In the genomic region with DNA sequence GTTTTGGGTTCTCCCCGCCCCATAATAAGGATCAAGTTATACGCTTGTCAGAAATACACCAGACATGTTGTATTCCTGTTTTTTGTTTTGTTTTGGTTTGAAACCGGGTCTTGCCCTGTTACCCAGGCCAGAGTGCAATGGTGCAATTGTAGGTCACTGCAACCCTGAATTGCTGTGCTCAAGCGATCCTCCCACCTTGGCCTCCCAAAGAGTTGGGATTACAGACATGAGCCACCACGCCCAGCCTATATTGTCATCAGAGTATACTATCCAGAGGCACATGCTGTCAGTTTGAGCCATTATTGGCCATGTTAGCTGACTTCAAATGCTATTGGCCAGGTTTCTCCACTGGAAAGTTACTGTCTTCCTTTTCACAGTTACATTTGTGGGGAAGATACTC, we compare ENCODE assay signal across 15 cellular contexts. TPM values are rescaled to one million over a fixed set of nuclear protein-coding genes. Genes with fewer than 3 reads are reported as not detected.
DNase-seq lines count a peak whose midpoint lies in the region; ATAC-seq and TF ChIP-seq lines count a peak whose summit lies in the region.
"Had no signal": no experiment of that assay in that cellular context is flagged by ENCODE, and none has a peak within 500 bp of the region (broad histone marks: within the 10 kb centered on the region; RNA-seq: fewer than 3 reads in every experiment).

No MANE protein-coding gene starts in this region.

- H3K4me3 ChIP-seq in IMR-90 (ENCODE audit: insufficient read depth, low read depth, low read length), result no peak overlapping the region
- H3K4me3 ChIP-seq in esophagus muscularis mucosa, result no peak overlapping the region
- no peak overlapping the region for H3K4me3 ChIP-seq in skeletal muscle satellite cell (ENCODE audit: low read length)

- POLR2A ChIA-PET in IMR-90 (lab: Charles Lee; ENCODE audit: unreplicated experiment), result no interaction called here

- in situ Hi-C loops in IMR-90 (cut with MboI; ENCODE audit: low sequenced_read_pairs), result no loop called here

- CTCF ChIA-PET in IMR-90 (lab: Yijun Ruan, JAX), result no interaction called here

- H3K4ac ChIP-seq in IMR-90 (ENCODE audit: low read depth, low read length), result no peak overlapping the region

- no peak overlapping the region for H2BK20ac ChIP-seq in IMR-90 (ENCODE audit: low read depth, low read length)

- peak overlapping the region in 2 of 6 donors; percentile 49 to 56 for H3K27ac Mint-ChIP-seq in immature natural killer cell
- H3K27ac Mint-ChIP-seq in effector memory CD8-positive, alpha-beta T cell, result no peak overlapping the region
- H3K27ac Mint-ChIP-seq: activated T-helper 1 cell treated with anti-CD3 and anti-CD28 coated beads, Interleukin-12 subunit alpha, Interleukin-12 subunit beta, Interleukin-2, Interleukin-4 antibody, amounts not matched to agents 30 ng/mL and 10 ng/mL and 1 ng/mL, durations not matched to agents 14 hours and 24 hours and 36 hours had no signal

- H3K4me3 Mint-ChIP-seq in immature natural killer cell, result peak overlapping the region in 1 of 5 donors; percentile 14
- peak overlapping the region in 1 of 2 donors; percentile 10 for H3K4me3 Mint-ChIP-seq in effector memory CD8-positive, alpha-beta T cell
- H3K4me3 Mint-ChIP-seq: activated T-helper 1 cell treated with anti-CD3 and anti-CD28 coated beads, Interleukin-12 subunit alpha, Interleukin-12 subunit beta, Interleukin-2, Interleukin-4 antibody, amounts not matched to agents 30 ng/mL and 10 ng/mL and 1 ng/mL, durations not matched to agents 14 hours and 24 hours and 36 hours had no signal

- H4K20me1 ChIP-seq in IMR-90 (ENCODE audit: insufficient read depth, low read length), result peaks cover 92% of the 10 kb centered on the region

- H3K14ac ChIP-seq in IMR-90 (replicated peaks; ENCODE audit: low read depth, low read length), result no peak overlapping the region

- H2BK15ac ChIP-seq in IMR-90 (ENCODE audit: low read depth, low read length), result no peak overlapping the region

- H3K36me3 ChIP-seq in IMR-90 (ENCODE audit: control insufficient read depth, insufficient read depth, low read length) (peaks cover 16% of the 10 kb centered on the region), esophagus muscularis mucosa (peaks cover 0 to 22% (median 17%) of the 10 kb centered on the region in 4 donors), skeletal muscle satellite cell (ENCODE audit: insufficient read depth, low read length) (peaks cover 54% of the 10 kb centered on the region)

- H3K9ac ChIP-seq in IMR-90 (ENCODE audit: low read depth, low read length) (no peak overlapping the region), skeletal muscle satellite cell (ENCODE audit: low read depth, low read length) (no peak overlapping the region)
- H3K9ac ChIP-seq: KMS-11 had no signal

- no peak for TF ChIP-seq EP300 in esophagus muscularis mucosa (IDR thresholded peaks at IDR 0.05)

- no peak for TF ChIP-seq CTCF in IMR-90 (conservative IDR thresholded peaks at IDR 0.05; ENCODE audit: low read depth, low read length)
- no peak for TF ChIP-seq CTCF in esophagus muscularis mucosa (IDR thresholded peaks at IDR 0.05)

- no peak overlapping the region for H2AFZ ChIP-seq in IMR-90 (replicated peaks; ENCODE audit: low read length, poor library complexity)

- H3K27me3 ChIP-seq in IMR-90 (ENCODE audit: control insufficient read depth, insufficient read depth, low read length), result no peaks in the 10 kb centered on the region
- H3K27me3 ChIP-seq in esophagus muscularis mucosa, result no peaks in the 10 kb centered on the region
- no peaks in the 10 kb centered on the region for H3K27me3 ChIP-seq in skeletal muscle satellite cell (ENCODE audit: control insufficient read depth, insufficient read depth, low read length)
- H3K27me3 ChIP-seq: BE2C had no signal

- H3K18ac ChIP-seq in IMR-90 (ENCODE audit: low read depth, low read length), result no peak overlapping the region

- H3K56ac ChIP-seq in IMR-90 (ENCODE audit: extremely low read depth, insufficient read depth, low read length), result no peak overlapping the region

- intact Hi-C loops in IMR-90 (cut with micrococcal nuclease) (no loop called here), esophagus muscularis mucosa (cut with DNase I) (no loop called here)

- H4K8ac ChIP-seq in IMR-90 (ENCODE audit: low read depth in 2 of 2, low read length in 2 of 2), result no peak overlapping the region

- peaks cover 0 to 2% (median 0%) of the 10 kb centered on the region in 3 donors for H3K27me3 Mint-ChIP-seq in immature natural killer cell (ENCODE audit: low read depth in 3 of 3)
- no peaks in the 10 kb centered on the region for H3K27me3 Mint-ChIP-seq in effector memory CD8-positive, alpha-beta T cell
- H3K27me3 Mint-ChIP-seq: naive B cell had no signal

- H3K79me1 ChIP-seq in IMR-90 (ENCODE audit: low read depth in 1 of 2, low read length in 2 of 2), result peaks cover 6 to 71% of the 10 kb centered on the region in 2 experiments; a peak in 3 of 4 replicates

- H3K23ac ChIP-seq in IMR-90 (ENCODE audit: low read depth, low read length), result 0 out of 2 replicates have a peak overlapping the region, but pooled peaks have one; percentile 24

- no TSS peak for BruUV-seq in IMR-90 (replicated peaks; lab: Mats Ljungman, UMichigan)

- H3K36me3 Mint-ChIP-seq in immature natural killer cell, result peaks cover 0 to 8% (median 2%) of the 10 kb centered on the region in 3 donors
- H3K36me3 Mint-ChIP-seq in effector memory CD8-positive, alpha-beta T cell (ENCODE audit: insufficient read depth), result peaks cover 52% of the 10 kb centered on the region

- H3K27ac ChIP-seq in IMR-90 (ENCODE audit: insufficient read depth, low read length) (peak overlapping the region; percentile 15; the same call in 1 of the 2 replicates), esophagus muscularis mucosa (replicated peaks in 1 of 4) (peak overlapping the region in 3 of 4 donors; percentile 6 to 56 (median 55))
- H3K27ac ChIP-seq: KMS-11 had no signal

- H3K9me3 ChIP-seq in IMR-90 (ENCODE audit: control insufficient read depth, insufficient read depth, low read length) (no peaks in the 10 kb centered on the region), esophagus muscularis mucosa (no peaks in the 10 kb centered on the region), skeletal muscle satellite cell (replicated peaks; ENCODE audit: low read length) (no peaks in the 10 kb centered on the region)
- H3K9me3 ChIP-seq: BE2C, thoracic aorta had no signal

- H3K4me1 Mint-ChIP-seq in immature natural killer cell, result peaks cover 60 to 88% of the 10 kb centered on the region in 2 donors
- peaks cover 41 to 64% of the 10 kb centered on the region in 2 donors for H3K4me1 Mint-ChIP-seq in effector memory CD8-positive, alpha-beta T cell (ENCODE audit: low read depth in 2 of 2)

- H2BK5ac ChIP-seq in IMR-90 (ENCODE audit: low read depth, low read length, poor library complexity, severe bottlenecking), result no peak overlapping the region

- H2AK5ac ChIP-seq in IMR-90 (ENCODE audit: low read depth, low read length), result no peak overlapping the region

- no peaks in the 10 kb centered on the region for H3K9me3 Mint-ChIP-seq in immature natural killer cell
- H3K9me3 Mint-ChIP-seq in effector memory CD8-positive, alpha-beta T cell, result no peaks in the 10 kb centered on the region
- H3K9me3 Mint-ChIP-seq: activated T-helper 1 cell treated with anti-CD3 and anti-CD28 coated beads, Interleukin-12 subunit alpha, Interleukin-12 subunit beta, Interleukin-2, Interleukin-4 antibody, amounts not matched to agents 30 ng/mL and 10 ng/mL and 1 ng/mL, durations not matched to agents 14 hours and 24 hours and 36 hours; naive B cell had no signal

- H3K4me2 ChIP-seq in IMR-90 (ENCODE audit: low read depth, low read length), result no peak overlapping the region
- peak overlapping the region; percentile 57 for H3K4me2 ChIP-seq in skeletal muscle satellite cell (ENCODE audit: low read length)
- H3K4me2 ChIP-seq: KMS-11 had no signal

- ATAC-seq in IMR-90 (ENCODE audit: low read depth), result no peak
- no peak for ATAC-seq in effector memory CD8-positive, alpha-beta T cell (replicated peaks)

- TF ChIP-seq POLR2A in IMR-90 (IDR thresholded peaks at IDR 0.05; ENCODE audit: low read depth, low read length) (no peak), esophagus muscularis mucosa (IDR thresholded peaks at IDR 0.05; ENCODE audit: low read depth) (no peak)

- WGBS in IMR-90 (ENCODE audit: extremely low coverage in 2 of 2, insufficient read length in 1 of 2), 2 experiments, result 100% methylated on average over 1 of the region's 5 CpGs; no CpG with 5 or more reads in 1 of the 2 experiments
- WGBS in esophagus muscularis mucosa, result 79% methylated on average over 5 of the region's 5 CpGs

- DNase-seq in IMR-90, result no peak
- no peak for DNase-seq in esophagus muscularis mucosa (ENCODE audit: extremely low spot score)
- no peak for DNase-seq in immature natural killer cell
- no peak for DNase-seq in effector memory CD8-positive, alpha-beta T cell
- DNase-seq: activated CD4-positive, alpha-beta T cell treated with anti-CD3 and anti-CD28 coated beads, Interleukin-2, amount 50 U/mL, for 4 hours; BE2C; DMS53; foreskin melanocyte; naive B cell; NCI-H1417; stimulated activated CD4-positive, alpha-beta T cell treated with anti-CD3 and anti-CD28 coated beads, Interleukin-2, amount 100 ng/mL, for 24 hours had no signal

- no peak overlapping the region for H2AK9ac ChIP-seq in IMR-90 (replicated peaks; ENCODE audit: low read depth, low read length, poor library complexity)

- H4K91ac ChIP-seq in IMR-90 (ENCODE audit: insufficient read depth, low read depth, low read length), result no peak overlapping the region

- no peak overlapping the region for H2BK120ac ChIP-seq in IMR-90 (ENCODE audit: low read depth, low read length)

- no peak overlapping the region for H4K5ac ChIP-seq in IMR-90 (ENCODE audit: low read depth, low read length)

- peaks cover 16% of the 10 kb centered on the region for H3K4me1 ChIP-seq in IMR-90 (ENCODE audit: control insufficient read depth, insufficient read depth, low read length)
- H3K4me1 ChIP-seq in esophagus muscularis mucosa, result peaks cover 47 to 95% (median 90%) of the 10 kb centered on the region in 4 donors
- H3K4me1 ChIP-seq in skeletal muscle satellite cell (ENCODE audit: control insufficient read depth, insufficient read depth, low read length), result peaks cover 29% of the 10 kb centered on the region
- H3K4me1 ChIP-seq: BE2C had no signal

- dilution Hi-C loops in IMR-90 (cut with HindIII; ENCODE audit: low sequenced_read_pairs, unreplicated experiment), result no loop called here

- H3K9me1 ChIP-seq in IMR-90 (ENCODE audit: insufficient read depth, low read length), result peaks cover 12% of the 10 kb centered on the region

- no peak for TF ChIP-seq RAD21 in IMR-90 (IDR thresholded peaks at IDR 0.05; ENCODE audit: low read length)

RNA-seq across cellular contexts. Expression of a gene that starts 9.8 kb away (rescaled TPM):
- total RNA-seq in IMR-90 (2012; rRNA removed), result 18.5 and 26.1 TPM in 2 replicates
- 36.6 and 41.2 TPM in 2 replicates for polyA plus RNA-seq in IMR-90 (2012; rRNA removed)
- polyA plus RNA-seq in IMR-90 (2012; cell fraction: cytosol; rRNA removed), result 51.4 and 92.6 TPM in 2 replicates
- polyA plus RNA-seq in IMR-90 (2012; cell fraction: nucleus; rRNA removed; ENCODE audit: low replicate concordance), result 92.9 and 147 TPM in 2 replicates
- 10 to 100 TPM; 48.4 to 96.2 (median 75.7) TPM for total RNA-seq in esophagus muscularis mucosa
- total RNA-seq in skeletal muscle satellite cell (2012; rRNA removed), result 36.2 and 37.4 TPM in 2 replicates
- polyA plus RNA-seq in immature natural killer cell, result 100 to 1,000 TPM in 1 of 3 donors, 10 to 100 TPM in 1, 1 to 10 TPM in 1; 6.4 to 103 (median 29.6) TPM

RNA-seq across cellular contexts. Expression of a gene that starts 10.1 kb away (rescaled TPM):
- total RNA-seq in IMR-90 (2012; rRNA removed) (11.8 and 17.8 TPM in 2 replicates), esophagus muscularis mucosa (10 to 100 TPM; 31.1 to 57.8 (median 42.7) TPM)
- polyA plus RNA-seq in IMR-90 (2012; rRNA removed) (26.2 and 28.6 TPM in 2 replicates), immature natural killer cell (10 to 100 TPM; 12.8 to 43.4 (median 19.6) TPM)
- 15.9 and 19.7 TPM in 2 replicates for polyA plus RNA-seq in IMR-90 (2012; cell fraction: cytosol; rRNA removed)
- polyA plus RNA-seq in IMR-90 (2012; cell fraction: nucleus; rRNA removed; ENCODE audit: low replicate concordance), result 82.6 and 84.3 TPM in 2 replicates
- total RNA-seq in skeletal muscle satellite cell (2012; rRNA removed), result 22.7 and 31.9 TPM in 2 replicates

RNA-seq across cellular contexts. Expression of a gene that starts 47.7 kb away (rescaled TPM):
- 14.5 and 15.8 TPM in 2 replicates for total RNA-seq in IMR-90 (2012; rRNA removed)
- polyA plus RNA-seq in IMR-90 (2012; rRNA removed), result 48.9 and 80.2 TPM in 2 replicates
- 91.5 and 98.4 TPM in 2 replicates for polyA plus RNA-seq in IMR-90 (2012; cell fraction: cytosol; rRNA removed)
- 22.5 and 47.5 TPM in 2 replicates for polyA plus RNA-seq in IMR-90 (2012; cell fraction: nucleus; rRNA removed; ENCODE audit: low replicate concordance)
- total RNA-seq in esophagus muscularis mucosa, result 10 to 100 TPM; 46.4 to 70.0 (median 59.3) TPM
- total RNA-seq in skeletal muscle satellite cell (2012; rRNA removed), result 43.9 and 52.6 TPM in 2 replicates
- 100 to 1,000 TPM in 1 of 3 donors, 10 to 100 TPM in 2; 85.1 to 134 (median 98.2) TPM for polyA plus RNA-seq in immature natural killer cell

RNA-seq across cellular contexts. Expression of a gene that starts 48.2 kb away (rescaled TPM):
- 1.9 and 2.2 TPM in 2 replicates for total RNA-seq in IMR-90 (2012; rRNA removed)
- polyA plus RNA-seq in IMR-90 (2012; rRNA removed), result 7.2 and 8.2 TPM in 2 replicates
- 9.8 and 14.6 TPM in 2 replicates for polyA plus RNA-seq in IMR-90 (2012; cell fraction: cytosol; rRNA removed)
- 10.8 and 19.3 TPM in 2 replicates for polyA plus RNA-seq in IMR-90 (2012; cell fraction: nucleus; rRNA removed; ENCODE audit: low replicate concordance)
- 10 to 100 TPM; 15.0 to 21.8 (median 17.8) TPM for total RNA-seq in esophagus muscularis mucosa
- 3.3 and 7.4 TPM in 2 replicates for total RNA-seq in skeletal muscle satellite cell (2012; rRNA removed)
- polyA plus RNA-seq in immature natural killer cell, result 1 to 10 TPM; 2.0 to 3.1 (median 2.5) TPM

RNA-seq across cellular contexts. Expression of a gene that starts 57.4 kb away (rescaled TPM):
- total RNA-seq in IMR-90 (2012; rRNA removed) (232 and 251 TPM in 2 replicates), esophagus muscularis mucosa (100 to 1,000 TPM; 461 to 719 (median 614) TPM)
- polyA plus RNA-seq in IMR-90 (2012; rRNA removed) (757 and 1,037 TPM in 2 replicates), immature natural killer cell (1,000 to 10,000 TPM in 1 of 3 donors, 100 to 1,000 TPM in 2; 550 to 1,524 (median 935) TPM)
- polyA plus RNA-seq in IMR-90 (2012; cell fraction: cytosol; rRNA removed), result 423 and 828 TPM in 2 replicates
- polyA plus RNA-seq in IMR-90 (2012; cell fraction: nucleus; rRNA removed; ENCODE audit: low replicate concordance), result 216 and 218 TPM in 2 replicates
- total RNA-seq in skeletal muscle satellite cell (2012; rRNA removed), result 301 and 432 TPM in 2 replicates
